In the genomic region with DNA sequence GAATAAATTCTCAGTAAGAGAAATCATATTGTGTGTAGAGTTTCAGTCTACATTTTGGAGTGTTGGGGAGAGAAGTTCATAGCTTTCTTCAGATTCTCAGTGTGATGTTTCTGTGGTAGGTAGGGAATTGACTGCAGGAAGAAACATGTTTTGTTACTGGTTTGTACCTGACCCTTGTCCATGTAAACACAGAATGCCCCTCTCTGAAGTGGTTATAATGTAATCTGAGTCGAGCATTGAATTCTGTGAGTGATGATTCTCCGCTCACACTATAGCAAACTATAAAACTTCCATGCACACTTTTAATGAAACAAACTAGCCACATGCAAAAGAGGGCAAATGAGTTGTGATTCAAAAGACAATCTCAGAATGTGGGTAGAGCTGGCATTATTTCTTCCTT, we compare ENCODE assay signal across 1 cellular context.
TF ChIP-seq lines count a peak whose summit lies in the region.

No MANE protein-coding gene starts in this region.

TF ChIP-seq in GM23338, 12 proteins besides CTCF, POLR2A, EP300 and RAD21 (continued from another document):
- TF ChIP-seq POLR2AphosphoS5 (IDR thresholded peaks at IDR 0.05; ENCODE audit: low read depth) (no peak), REST (IDR thresholded peaks at IDR 0.05; ENCODE audit: unreplicated experiment) (no peak), STAT1 (IDR thresholded peaks at IDR 0.05; ENCODE audit: unreplicated experiment) (no peak), JUNB (IDR thresholded peaks at IDR 0.05; ENCODE audit: unreplicated experiment) (no peak)
